ENCODE assay signal across 7 cellular contexts in genomic region chr11:27596802-27597201, GRCh38.
"Had no signal": no experiment of that assay in that cellular context is flagged by ENCODE, and none has a peak within 500 bp of the region (broad histone marks: within the 10 kb centered on the region; RNA-seq: fewer than 3 reads in every experiment).

No MANE protein-coding gene starts in this region.

- FAIRE-seq: H54, HTR-8/SVneo had no signal

- H3K9me3 Mint-ChIP-seq: IgD-negative memory B cell had no signal

- DNase-seq: GOT3, H9, HCEC 1CT, KBM-7 had no signal

- H3K27me3 Mint-ChIP-seq: IgD-negative memory B cell had no signal

- H3K4me3 Mint-ChIP-seq: H9, IgD-negative memory B cell had no signal

- H3K36me3 Mint-ChIP-seq: IgD-negative memory B cell had no signal

- H3K27ac Mint-ChIP-seq: H9, IgD-negative memory B cell had no signal

- H3K4me1 Mint-ChIP-seq: IgD-negative memory B cell had no signal
